ENCODE assay signal across 2 cellular contexts in genomic region chr14:74804219-74804825, GRCh38.
TF ChIP-seq lines count a peak whose summit lies in the region.

No MANE protein-coding gene starts in this region.

TF ChIP-seq in GM12878, 131 proteins besides CTCF, POLR2A, EP300 and RAD21:
- TF ChIP-seq E4F1 (IDR thresholded peaks at IDR 0.05; ENCODE audit: borderline replicate concordance, partially characterized antibody) (no peak), SMC3 (IDR thresholded peaks at IDR 0.05; ENCODE audit: borderline replicate concordance, low read length) (peak; percentile 45; the same call in 1 of the 2 replicates)

TF ChIP-seq in HepG2, 621 proteins besides CTCF, POLR2A, EP300 and RAD21:
- no peak for TF ChIP-seq RORA (CRISPR knock-in tag; IDR thresholded peaks at IDR 0.05)
- peak; percentile 12; the same call in 1 of the 2 replicates for TF ChIP-seq SMC3 (IDR thresholded peaks at IDR 0.05; ENCODE audit: low read length)
- TF ChIP-seq TCF7 (IDR thresholded peaks at IDR 0.05; ENCODE audit: low read depth): no peak
- TF ChIP-seq STAG1 (CRISPR knock-in tag; IDR thresholded peaks at IDR 0.05): peak; percentile 79
- no peak for TF ChIP-seq MAX (IDR thresholded peaks at IDR 0.05)
- TF ChIP-seq ESRRA (CRISPR knock-in tag; IDR thresholded peaks at IDR 0.05; ENCODE audit: low read depth): no peak
- no peak for TF ChIP-seq ARHGAP35 (CRISPR knock-in tag; IDR thresholded peaks at IDR 0.05; ENCODE audit: borderline replicate concordance)
TF ChIP-seq in HepG2: peak in this region for 2.
